8 cellular contexts compared by ENCODE assay signal in genomic region chr11:12200359-12201015, GRCh38.
DNase-seq lines count a peak whose midpoint lies in the region; ATAC-seq lines count a peak whose summit lies in the region.

No MANE protein-coding gene starts in this region.

- peak; percentile 18 for DNase-seq in stimulated activated naive CD4-positive, alpha-beta T cell treated with Interleukin-2 at 50 U/mL for 16 hours (lab: John Stamatoyannopoulos, UW)
- DNase-seq in stimulated activated naive CD4-positive, alpha-beta T cell (lab: John Stamatoyannopoulos, UW): no peak
- DNase-seq in astrocyte of the hippocampus (ENCODE audit: low read depth, low spot score) (peak; percentile 90), kidney glomerular epithelial cell (lab: John Stamatoyannopoulos, UW) (peak; percentile 15), NCI-H1436 (lab: John Stamatoyannopoulos, UW) (no peak)

- no peak for ATAC-seq in GM19328 (IDR thresholded peaks at IDR 0.05; ENCODE audit: unreplicated experiment)
- ATAC-seq in GM18520 (IDR thresholded peaks at IDR 0.05; ENCODE audit: unreplicated experiment): no peak
- no peak for ATAC-seq in HG03097 (IDR thresholded peaks at IDR 0.05; ENCODE audit: low FRiP score, unreplicated experiment)

Comparison
In these comparisons a context has a peak if more than half of its experiments do, and no peak if none do; other contexts are left out.
1. DNase-seq: peak in stimulated activated naive CD4-positive, alpha-beta T cell treated with Interleukin-2 at 50 U/mL for 16 hours (single experiment), astrocyte of the hippocampus (single experiment) and kidney glomerular epithelial cell (single experiment); none in stimulated activated naive CD4-positive, alpha-beta T cell (0 of 6) and NCI-H1436 (single experiment).